In the genomic region with DNA sequence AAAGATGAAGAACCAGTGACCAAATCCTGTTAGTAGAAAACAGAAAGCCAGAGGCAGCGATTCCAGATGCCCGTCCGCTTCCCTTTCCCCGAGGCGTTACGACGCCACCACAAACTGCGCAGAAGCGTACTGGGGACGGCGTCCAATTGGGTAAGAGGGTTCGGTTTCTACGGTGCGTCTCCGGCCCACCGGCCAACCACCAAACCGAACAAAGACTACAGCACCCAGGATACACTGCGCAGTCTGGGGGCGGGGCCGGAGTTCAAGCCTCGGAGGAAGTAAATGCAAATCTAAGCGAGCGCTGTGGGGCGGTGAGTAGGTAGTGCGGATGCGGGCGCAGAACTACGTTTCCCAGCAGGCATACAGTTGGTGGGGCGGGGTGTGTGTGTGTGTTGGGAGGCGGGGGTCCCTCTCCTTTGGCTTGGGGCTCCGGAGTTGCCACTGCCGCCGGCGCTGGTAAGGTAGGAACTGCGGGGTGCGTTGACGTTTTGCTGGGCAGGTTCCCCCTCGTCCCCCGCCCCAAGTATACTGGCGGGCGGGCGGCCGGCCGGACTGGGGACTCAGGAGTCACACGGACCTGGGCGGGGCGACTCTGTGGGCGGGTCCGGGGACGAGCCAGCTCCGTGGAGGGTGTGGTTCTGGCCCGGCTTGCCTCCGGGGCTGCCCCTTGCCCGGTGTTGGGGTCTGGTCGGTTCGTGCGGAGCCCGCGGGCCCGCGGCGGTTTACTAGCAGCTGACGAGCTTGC, we compare ENCODE assay signal across 8 cellular contexts. TPM values are rescaled to one million over a fixed set of nuclear protein-coding genes. Genes with fewer than 3 reads are reported as not detected.
DNase-seq lines count a peak whose midpoint lies in the region; ATAC-seq and TF ChIP-seq lines count a peak whose summit lies in the region.

A gene with protein sequence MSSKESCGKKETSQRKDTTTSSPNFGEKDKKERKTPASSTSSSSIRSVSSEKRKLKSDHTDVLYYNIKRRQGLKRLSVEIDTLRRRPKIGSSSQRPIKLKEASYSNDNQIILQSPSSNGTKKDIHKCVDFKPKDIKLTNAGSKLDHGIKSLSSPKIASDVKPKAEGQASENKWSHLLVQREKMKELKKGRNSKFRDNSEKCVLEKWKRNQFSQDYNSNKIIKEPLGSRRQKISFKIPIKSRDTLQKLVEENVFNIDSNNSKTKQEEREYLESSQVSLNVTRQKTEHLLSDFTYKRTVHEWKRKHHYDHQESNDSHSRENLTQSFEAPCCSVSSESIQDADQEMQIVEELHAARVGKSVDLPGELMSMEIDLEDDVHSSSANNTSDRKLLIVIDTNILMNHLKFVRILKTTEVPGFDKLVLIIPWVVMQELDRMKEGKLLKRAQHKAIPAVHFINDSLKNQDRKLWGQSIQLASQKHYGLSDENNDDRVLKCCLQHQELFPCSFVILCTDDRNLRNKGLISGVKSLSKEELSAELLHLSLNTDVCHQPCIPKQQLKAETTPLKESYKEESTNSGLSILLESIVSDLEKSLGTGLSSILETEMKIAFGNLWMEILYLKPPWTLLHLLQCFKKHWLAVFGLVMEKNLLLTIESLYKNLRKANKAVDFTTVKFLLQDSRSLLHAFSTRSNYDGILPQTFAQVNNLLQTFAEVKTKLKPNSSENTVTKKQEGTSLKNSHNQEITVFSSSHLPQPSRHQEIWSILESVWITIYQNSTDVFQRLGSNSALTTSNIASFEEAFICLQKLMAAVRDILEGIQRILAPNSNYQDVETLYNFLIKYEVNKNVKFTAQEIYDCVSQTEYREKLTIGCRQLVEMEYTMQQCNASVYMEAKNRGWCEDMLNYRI (plus strand): TSS at position 314 of the 745 bp plus-strand sequence. CDS start 3,675 bp downstream, outside the sequence.
A gene with protein sequence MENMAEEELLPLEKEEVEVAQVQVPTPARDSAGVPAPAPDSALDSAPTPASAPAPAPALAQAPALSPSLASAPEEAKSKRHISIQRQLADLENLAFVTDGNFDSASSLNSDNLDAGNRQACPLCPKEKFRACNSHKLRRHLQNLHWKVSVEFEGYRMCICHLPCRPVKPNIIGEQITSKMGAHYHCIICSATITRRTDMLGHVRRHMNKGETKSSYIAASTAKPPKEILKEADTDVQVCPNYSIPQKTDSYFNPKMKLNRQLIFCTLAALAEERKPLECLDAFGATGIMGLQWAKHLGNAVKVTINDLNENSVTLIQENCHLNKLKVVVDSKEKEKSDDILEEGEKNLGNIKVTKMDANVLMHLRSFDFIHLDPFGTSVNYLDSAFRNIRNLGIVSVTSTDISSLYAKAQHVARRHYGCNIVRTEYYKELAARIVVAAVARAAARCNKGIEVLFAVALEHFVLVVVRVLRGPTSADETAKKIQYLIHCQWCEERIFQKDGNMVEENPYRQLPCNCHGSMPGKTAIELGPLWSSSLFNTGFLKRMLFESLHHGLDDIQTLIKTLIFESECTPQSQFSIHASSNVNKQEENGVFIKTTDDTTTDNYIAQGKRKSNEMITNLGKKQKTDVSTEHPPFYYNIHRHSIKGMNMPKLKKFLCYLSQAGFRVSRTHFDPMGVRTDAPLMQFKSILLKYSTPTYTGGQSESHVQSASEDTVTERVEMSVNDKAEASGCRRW (minus strand): TSS at position 100 of the 745 bp plus-strand sequence. CDS start 241 bp downstream, outside the sequence.

- H3K27me3 Mint-ChIP-seq in activated CD4-positive, alpha-beta T cell treated with anti-CD3 and anti-CD28 coated beads for 36 hours = no peaks in the 10 kb centered on the region

- peaks cover 50% of the 10 kb centered on the region for H3K4me1 Mint-ChIP-seq in activated CD4-positive, alpha-beta T cell treated with anti-CD3 and anti-CD28 coated beads for 36 hours

- POLR2A ChIA-PET in activated CD4-positive, alpha-beta T cell treated with anti-CD3 and anti-CD28 coated beads for 36 hours (lab: Charles Lee) = no interaction called here

- intact Hi-C loops in activated CD4-positive, alpha-beta T cell treated with anti-CD3 and anti-CD28 coated beads for 36 hours (cut with DNase I, micrococcal nuclease) = loop anchor here (1.0 to 5.0 kb wide), 14 partner anchors 112 to 1685 kb away; partner anchors contain the start of genes NIBAN1 (in 2 of the 2), RNF2 (in 2 of the 2), C1orf21 (in 1 of the 2) and IVNS1ABP (in 1 of the 2)

- TF ChIP-seq POLR2A in GM19099 (IDR thresholded peaks at IDR 0.05; ENCODE audit: extremely low read depth, insufficient read length, low read depth) = peak; percentile 93

- DNase-seq in AG20443 (ENCODE audit: low spot score) (peak; percentile 96), NCI-H510A (lab: John Stamatoyannopoulos, UW) (peak; percentile 98), kidney glomerular epithelial cell (lab: John Stamatoyannopoulos, UW) (peak; percentile 100)
- DNase-seq in activated CD4-positive, alpha-beta T cell treated with anti-CD3 and anti-CD28 coated beads for 36 hours = peak; percentile 99
- peak; percentile 90 to 95 for DNase-seq in stimulated activated CD4-positive, alpha-beta T cell treated with anti-CD3 and anti-CD28 coated beads, Interleukin-1b, Interleukin-23, amount 100 ng/mL, for 1 hour (ENCODE audit: low read depth in 2 of 2)

- H3K9me3 Mint-ChIP-seq in activated CD4-positive, alpha-beta T cell treated with anti-CD3 and anti-CD28 coated beads for 36 hours (ENCODE audit: low read depth) = no peaks in the 10 kb centered on the region

- H3K4me3 Mint-ChIP-seq in activated CD4-positive, alpha-beta T cell treated with anti-CD3 and anti-CD28 coated beads for 36 hours = peak within 1 kb of the TSS; percentile 91

- peaks cover 10% of the 10 kb centered on the region for H3K36me3 Mint-ChIP-seq in activated CD4-positive, alpha-beta T cell treated with anti-CD3 and anti-CD28 coated beads for 36 hours (ENCODE audit: low read depth)

- peak within 1 kb of the TSS; percentile 97 for H3K27ac ChIP-seq in cingulate gyrus (ENCODE audit: low read depth, low read length)

- peak within 1 kb of the TSS; percentile 95 for H3K27ac Mint-ChIP-seq in activated CD4-positive, alpha-beta T cell treated with anti-CD3 and anti-CD28 coated beads for 36 hours

- ATAC-seq in HG03432 (IDR thresholded peaks at IDR 0.05; ENCODE audit: unreplicated experiment) = peak; percentile 91
- ATAC-seq in activated CD4-positive, alpha-beta T cell treated with anti-CD3 and anti-CD28 coated beads for 36 hours = peak; percentile 94

- CTCF ChIA-PET in activated CD4-positive, alpha-beta T cell treated with anti-CD3 and anti-CD28 coated beads for 36 hours (lab: Charles Lee) = interaction anchor here (0.7 to 5.1 kb wide), 3 partner anchors 12 to 481 kb away, joined by 3 to 44 read pairs (median 4); no protein-coding TSS in a partner anchor

RNA-seq across cellular contexts. Expression of the first gene that starts in this region (rescaled TPM):
- 1 to 10 TPM; 3.0 to 3.3 TPM for total RNA-seq in activated CD4-positive, alpha-beta T cell treated with anti-CD3 and anti-CD28 coated beads for 36 hours

RNA-seq across cellular contexts. Expression of the second gene that starts in this region (rescaled TPM):
- total RNA-seq in activated CD4-positive, alpha-beta T cell treated with anti-CD3 and anti-CD28 coated beads for 36 hours = 10 to 100 TPM; 33.7 to 38.7 TPM

Comparison
In these comparisons a context has a peak if more than half of its experiments do, and no peak if none do; other contexts are left out.
1. Peak in every context shown above with its lines: DNase-seq, ATAC-seq and H3K27ac ChIP-seq.